16 cellular contexts compared by ENCODE assay signal in the genomic region with DNA sequence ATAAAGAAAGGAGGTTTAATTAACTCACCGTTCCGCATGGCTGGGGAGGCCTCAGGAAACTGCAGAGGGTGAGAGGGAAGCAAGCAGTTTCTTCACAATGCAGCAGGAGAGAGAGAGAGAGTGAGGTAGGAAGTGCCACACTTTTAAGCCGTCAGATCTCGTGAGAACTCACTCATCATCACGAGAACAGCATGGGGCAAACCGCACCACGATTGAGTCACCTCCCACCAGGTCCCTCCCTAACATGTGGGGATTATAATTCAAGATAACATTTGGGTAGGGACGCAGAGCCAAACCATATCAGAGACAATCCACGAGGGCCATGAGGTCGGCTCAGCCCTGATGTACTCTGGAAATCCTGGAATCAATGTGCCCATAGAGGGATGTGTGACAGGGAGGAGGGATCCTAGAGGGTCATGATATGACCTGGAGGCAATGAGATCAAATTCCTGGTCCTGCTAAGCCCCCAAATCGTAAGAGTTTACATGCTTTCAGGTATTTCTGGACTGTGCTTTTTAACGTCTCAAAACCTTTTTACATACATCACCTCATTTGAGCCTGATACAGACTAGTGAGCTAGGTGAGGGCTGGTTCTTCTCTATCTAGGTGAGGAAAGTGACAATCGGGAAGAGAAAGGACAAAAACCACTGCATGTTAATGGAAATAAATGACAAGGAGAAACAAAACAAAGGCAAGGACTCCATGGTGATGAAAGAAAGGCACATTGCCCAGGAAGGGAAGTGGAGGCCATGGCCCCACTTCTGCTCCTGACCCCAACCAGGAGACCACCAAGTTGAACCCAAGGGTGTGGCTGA. TPM values are rescaled to one million over a fixed set of nuclear protein-coding genes. Genes with fewer than 3 reads are reported as not detected.
DNase-seq lines count a peak whose midpoint lies in the region; ATAC-seq and TF ChIP-seq lines count a peak whose summit lies in the region.
"Had no signal": no experiment of that assay in that cellular context is flagged by ENCODE, and none has a peak within 500 bp of the region (broad histone marks: within the 10 kb centered on the region; RNA-seq: fewer than 3 reads in every experiment).

No MANE protein-coding gene starts in this region.

- H3K4me3 ChIP-seq in gastrocnemius medialis (no peak overlapping the region), aorta (ENCODE audit: low read length in 2 of 2) (no peak overlapping the region)
- H3K4me3 ChIP-seq: spleen had no signal

- DNase-seq in NCI-H2029 (lab: John Stamatoyannopoulos, UW) (peak; percentile 25), NCI-H2029 treated with DMSO at 0.1 percent for 48 hours (lab: John Stamatoyannopoulos, UW) (no peak), NCI-H2171 (lab: John Stamatoyannopoulos, UW) (peak; percentile 54), epithelial cell of prostate (ENCODE audit: low read depth, low spot score) (no peak), non-pigmented ciliary epithelial cell (ENCODE audit: low read depth) (peak; percentile 11), gastrocnemius medialis (no peak), aorta (no peak)
- DNase-seq: CD8-positive, alpha-beta T cell; central memory CD4-positive, alpha-beta T cell; NCI-H1436; spleen had no signal

- no peak for TF ChIP-seq CTCF in gastrocnemius medialis (IDR thresholded peaks at IDR 0.05 in 4 of 5, conservative IDR thresholded peaks at IDR 0.05 in 1 of 5)

- 68 to 81% methylated on average over 13 of the region's 13 CpGs for WGBS in aorta, 2 donors

- in situ Hi-C loops in gastrocnemius medialis (cut with MboI; ENCODE audit: low sequenced_read_pairs in 4 of 4), result no loop called here

- H3K27me3 ChIP-seq in gastrocnemius medialis (peaks cover 0 to 2% (median 0%) of the 10 kb centered on the region in 3 donors), aorta (ENCODE audit: control insufficient read depth in 1 of 2, insufficient read depth in 2 of 2, low read length in 1 of 2) (peaks cover 0 to 2% of the 10 kb centered on the region in 2 donors)

- ATAC-seq in gastrocnemius medialis (no peak), GM19455 (IDR thresholded peaks at IDR 0.05; ENCODE audit: unreplicated experiment) (no peak), aorta (ENCODE audit: low FRiP score) (no peak)
- ATAC-seq: CD8-positive, alpha-beta T cell; WTC11 had no signal

- H3K4me1 ChIP-seq in gastrocnemius medialis, result no peaks in the 10 kb centered on the region
- H3K4me1 ChIP-seq in aorta (ENCODE audit: control insufficient read depth in 1 of 2, insufficient read depth in 2 of 2, low read length in 2 of 2), result no peaks in the 10 kb centered on the region
- H3K4me1 ChIP-seq: parathyroid adenoma, spleen had no signal

- no peak for TF ChIP-seq POLR2A in gastrocnemius medialis (IDR thresholded peaks at IDR 0.05)

- H3K27ac ChIP-seq in epithelial cell of prostate (peak overlapping the region; percentile 26), gastrocnemius medialis (no peak overlapping the region), aorta (ENCODE audit: low read depth in 1 of 2, low read length in 2 of 2) (no peak overlapping the region)
- H3K27ac ChIP-seq: 22Rv1, parathyroid adenoma, spleen had no signal

- intact Hi-C loops in gastrocnemius medialis (cut with DNase I; ENCODE audit: low total_unique reads) (no loop called here), aorta (cut with DNase I) (no loop called here)

- H3K36me3 ChIP-seq in gastrocnemius medialis (no peaks in the 10 kb centered on the region), aorta (ENCODE audit: control insufficient read depth in 1 of 2, insufficient read depth in 2 of 2, low read length in 1 of 2) (no peaks in the 10 kb centered on the region)
- H3K36me3 ChIP-seq: spleen had no signal

- no peaks in the 10 kb centered on the region for H3K9me3 ChIP-seq in gastrocnemius medialis
- no peaks in the 10 kb centered on the region for H3K9me3 ChIP-seq in aorta (ENCODE audit: control insufficient read depth, low read length)
- H3K9me3 ChIP-seq: spleen had no signal

RNA-seq across cellular contexts. Expression of gene RASSF10, which starts 19.5 kb away (rescaled TPM):
- total RNA-seq in gastrocnemius medialis, result under 1 TPM in 3 of 4 donors, not detected in 1; 0.11 to 0.62 (median 0.25) TPM
- total RNA-seq in aorta, result under 1 TPM; 0.26 to 0.75 TPM
- polyA plus RNA-seq in aorta, result not detected
- total RNA-seq: CD8-positive, alpha-beta T cell; endothelial cell of umbilical vein; spleen had no signal
- polyA plus RNA-seq: spleen had no signal

Comparison
In these comparisons a context has a peak if more than half of its experiments do, and no peak if none do; other contexts are left out.
1. DNase-seq: peak in NCI-H2029 (single experiment), NCI-H2171 (single experiment) and non-pigmented ciliary epithelial cell (single experiment); none in NCI-H2029 treated with DMSO at 0.1 percent for 48 hours (single experiment), epithelial cell of prostate (single experiment), gastrocnemius medialis (0 of 2) and aorta (0 of 2).